In genomic region chr7:75878312-75878768, GRCh38 we compare ENCODE assay signal across 1 cellular context.
TF ChIP-seq lines count a peak whose summit lies in the region.

No MANE protein-coding gene starts in this region.

TF ChIP-seq in GM23338, 12 proteins besides CTCF, POLR2A, EP300 and RAD21 (continued from another document):
- no peak for TF ChIP-seq POLR2AphosphoS5 (IDR thresholded peaks at IDR 0.05; ENCODE audit: low read depth)
- no peak for TF ChIP-seq STAT1 (IDR thresholded peaks at IDR 0.05; ENCODE audit: unreplicated experiment)
- no peak for TF ChIP-seq NANOG (IDR thresholded peaks at IDR 0.05; ENCODE audit: borderline replicate concordance)
- no peak for TF ChIP-seq REST (IDR thresholded peaks at IDR 0.05; ENCODE audit: unreplicated experiment)
TF ChIP-seq in GM23338: peak in this region for 0.
